Comparison of ENCODE assay signal across 17 cellular contexts in the genomic region with DNA sequence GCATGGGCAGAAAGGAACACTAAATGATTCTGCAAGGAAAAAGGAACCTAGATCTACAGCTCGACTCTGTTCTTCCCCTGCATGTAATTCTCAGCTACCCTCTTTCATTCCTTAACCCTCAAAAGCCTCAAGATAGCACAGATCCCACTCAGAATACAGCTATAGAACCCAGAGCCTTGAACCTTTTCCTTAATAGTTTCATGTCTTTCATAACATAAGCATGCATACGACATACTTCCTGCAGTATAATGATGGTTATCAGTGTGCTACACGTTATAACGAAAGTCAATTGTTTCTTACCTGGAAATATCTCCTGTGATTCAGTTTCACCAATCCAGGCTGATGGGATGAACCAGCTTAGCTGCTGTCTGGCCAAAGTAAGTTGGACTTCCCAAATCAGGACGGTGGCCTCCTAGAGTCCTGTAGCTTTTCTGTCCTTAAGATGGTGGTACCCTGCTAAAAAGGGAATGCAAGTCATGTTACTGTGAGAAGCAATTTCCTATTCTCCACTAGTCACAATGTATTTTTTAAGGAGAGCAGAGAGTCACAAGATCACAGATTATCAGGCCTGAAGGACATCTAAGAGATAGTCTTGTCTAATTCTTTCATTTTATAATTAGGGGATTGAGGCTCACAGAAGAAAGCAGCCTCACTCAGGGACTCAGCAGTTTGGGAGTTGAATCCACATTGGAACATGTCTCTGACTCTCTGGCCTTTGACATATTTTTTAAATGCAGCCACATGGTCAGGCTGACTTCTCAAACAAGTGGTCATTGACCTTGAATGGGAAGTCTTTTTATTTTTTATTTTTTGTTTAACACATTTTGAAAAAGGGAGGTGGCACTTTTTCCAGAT. TPM values are rescaled to one million over a fixed set of nuclear protein-coding genes. Genes with fewer than 3 reads are reported as not detected.
DNase-seq lines count a peak whose midpoint lies in the region; ATAC-seq, FAIRE-seq and TF ChIP-seq lines count a peak whose summit lies in the region.
"Had no signal": no experiment of that assay in that cellular context is flagged by ENCODE, and none has a peak within 500 bp of the region (broad histone marks: within the 10 kb centered on the region; RNA-seq: fewer than 3 reads in every experiment).

No MANE protein-coding gene starts in this region.

- no peak for TF ChIP-seq POLR2A in suprapubic skin (IDR thresholded peaks at IDR 0.05)

- peak overlapping the region; percentile 15 for H3K27ac Mint-ChIP-seq in activated T-cell treated with anti-CD3 and anti-CD28 coated beads, Interleukin-2, amount 50 U/mL, for 72 hours
- H3K27ac Mint-ChIP-seq: activated naive CD8-positive, alpha-beta T cell had no signal

- FAIRE-seq in D721Med (lab: Jason Lieb, UNC) = no peak
- FAIRE-seq: GM18507, GM19239 had no signal

- H3K4me3 ChIP-seq in SK-N-MC (no peak overlapping the region), suprapubic skin (no peak overlapping the region)
- H3K4me3 ChIP-seq: gastroesophageal sphincter had no signal

- H3K27me3 Mint-ChIP-seq in activated T-cell treated with anti-CD3 and anti-CD28 coated beads, Interleukin-2, amount 50 U/mL, for 72 hours (ENCODE audit: low read depth) = no peaks in the 10 kb centered on the region
- H3K27me3 Mint-ChIP-seq: activated naive CD8-positive, alpha-beta T cell had no signal

- DNase-seq in activated T-cell treated with anti-CD3 and anti-CD28 coated beads, Interleukin-2, amount 50 U/mL, for 72 hours = no peak
- no peak for DNase-seq in activated T-cell treated with anti-CD3 and anti-CD28 coated beads, Interleukin-2, amount 50 U/mL, for 48 hours
- DNase-seq in SK-N-MC (ENCODE audit: low read depth, low spot score) (no peak), suprapubic skin (ENCODE audit: low spot score in 2 of 2) (no peak), D721Med (ENCODE audit: insufficient read length, low spot score) (no peak), middle frontal gyrus (ENCODE audit: extremely low spot score, low spot score) (no peak)
- DNase-seq: central memory CD4-positive, alpha-beta T cell; NCI-H187; NCI-H510A treated with DMSO at 0.1 percent for 48 hours; OCI-M1; SK-N-SH had no signal

- TF ChIP-seq CTCF in suprapubic skin (IDR thresholded peaks at IDR 0.05) = no peak
- TF ChIP-seq CTCF in D721Med (IDR thresholded peaks at IDR 0.05; ENCODE audit: insufficient read depth, missing control alignments) = no peak

- peaks cover 36% of the 10 kb centered on the region for H3K4me1 ChIP-seq in suprapubic skin

- peak overlapping the region in 1 of 2 donors; percentile 10 for H3K4me3 Mint-ChIP-seq in activated T-cell treated with anti-CD3 and anti-CD28 coated beads, Interleukin-2, amount 50 U/mL, for 72 hours
- H3K4me3 Mint-ChIP-seq: activated naive CD8-positive, alpha-beta T cell had no signal

- WGBS in suprapubic skin = 60% methylated on average over 5 of the region's 5 CpGs

- peaks cover 64% of the 10 kb centered on the region for H3K4me1 Mint-ChIP-seq in activated T-cell treated with anti-CD3 and anti-CD28 coated beads, Interleukin-2, amount 50 U/mL, for 72 hours (ENCODE audit: low read depth)

- peak overlapping the region; percentile 90 for H3K27ac ChIP-seq in SK-N-MC
- H3K27ac ChIP-seq in layer of hippocampus (ENCODE audit: low read depth, low read length) = peak overlapping the region; percentile 33
- H3K27ac ChIP-seq in suprapubic skin = peak overlapping the region; percentile 38

- H3K36me3 Mint-ChIP-seq in activated T-cell treated with anti-CD3 and anti-CD28 coated beads, Interleukin-2, amount 50 U/mL, for 72 hours (ENCODE audit: insufficient read depth in 2 of 2) = peaks cover 0 to 3% of the 10 kb centered on the region in 2 donors
- H3K36me3 Mint-ChIP-seq: activated naive CD8-positive, alpha-beta T cell had no signal

- ATAC-seq in activated T-cell treated with anti-CD3 and anti-CD28 coated beads, Interleukin-2, amount 50 U/mL, for 72 hours (replicated peaks in 1 of 2) = peak; percentile 58 to 66
- no peak for ATAC-seq in GM18498 (IDR thresholded peaks at IDR 0.05; ENCODE audit: unreplicated experiment)
- ATAC-seq: gastroesophageal sphincter had no signal

- H3K36me3 ChIP-seq in SK-N-MC (ENCODE audit: insufficient read depth, low read length) (peaks cover 46% of the 10 kb centered on the region), suprapubic skin (no peaks in the 10 kb centered on the region)

- H3K27me3 ChIP-seq in layer of hippocampus (ENCODE audit: control insufficient read depth, insufficient read depth, low read length) (no peaks in the 10 kb centered on the region), suprapubic skin (no peaks in the 10 kb centered on the region)
- H3K27me3 ChIP-seq: gastroesophageal sphincter had no signal

- H3K9ac ChIP-seq in SK-N-MC (ENCODE audit: insufficient read length) = no peak overlapping the region
- H3K9ac ChIP-seq: SK-N-SH had no signal

- no peaks in the 10 kb centered on the region for H3K9me3 Mint-ChIP-seq in activated T-cell treated with anti-CD3 and anti-CD28 coated beads, Interleukin-2, amount 50 U/mL, for 72 hours

- H3K9me3 ChIP-seq in SK-N-MC (ENCODE audit: low read depth, low read length) (no peaks in the 10 kb centered on the region), suprapubic skin (no peaks in the 10 kb centered on the region)
- H3K9me3 ChIP-seq: gastroesophageal sphincter, SK-N-SH had no signal

- no peak for TF ChIP-seq EP300 in suprapubic skin (IDR thresholded peaks at IDR 0.05)

RNA-seq across cellular contexts. Expression of a gene that starts 41.8 kb away (rescaled TPM):
- total RNA-seq in activated T-cell treated with anti-CD3 and anti-CD28 coated beads, Interleukin-2, amount 50 U/mL, for 72 hours = 1 to 10 TPM; 1.1 to 2.3 TPM
- 1 to 10 TPM; 1.8 to 4.0 (median 3.7) TPM for total RNA-seq in suprapubic skin

Comparison
In these comparisons a context has a peak if more than half of its experiments do, and no peak if none do; other contexts are left out.
1. H3K27ac ChIP-seq: peak in every context shown above with its lines; median percentile 90 in SK-N-MC; 38 in suprapubic skin; 33 in layer of hippocampus.